Comparison of ENCODE assay signal across 1 cellular context in genomic region chr1:171485375-171486047, GRCh38.
TF ChIP-seq lines count a peak whose summit lies in the region.

PRRC2C (plus strand) TSS chr1:171485530; CDS start chr1:171512089, 26,559 bp downstream.

TF ChIP-seq in HEK293, 187 proteins besides CTCF, POLR2A, EP300 and RAD21 (continued from another document and continues in another):
- TF ChIP-seq ZNF513 (tag by site-specific recombination; IDR thresholded peaks at IDR 0.05) (no peak), ATF2 (tag by site-specific recombination; IDR thresholded peaks at IDR 0.05; ENCODE audit: low read depth) (peak; percentile 79), ZSCAN16 (tag by site-specific recombination; IDR thresholded peaks at IDR 0.05) (no peak), HOXC10 (CRISPR knock-in tag; IDR thresholded peaks at IDR 0.05) (no peak), ZNF660 (tag by site-specific recombination; IDR thresholded peaks at IDR 0.05) (no peak), TRIM28 (IDR thresholded peaks at IDR 0.05; ENCODE audit: borderline replicate concordance, low read length) (0 out of 2 replicates have a peak, but pooled peaks have one; percentile 67), ZNF24 (tag by site-specific recombination; IDR thresholded peaks at IDR 0.05) (peak; percentile 27; the same call in 1 of the 2 replicates), ZNF416 (tag by site-specific recombination; IDR thresholded peaks at IDR 0.05) (no peak), WT1 (tag by site-specific recombination; IDR thresholded peaks at IDR 0.05) (0 out of 2 replicates have a peak, but pooled peaks have one; percentile 9), ZNF571 (tag by site-specific recombination; IDR thresholded peaks at IDR 0.05) (no peak), ZNF19 (tag by site-specific recombination; IDR thresholded peaks at IDR 0.05; ENCODE audit: low read depth) (no peak), KLF17 (tag by site-specific recombination; IDR thresholded peaks at IDR 0.05) (0 out of 2 replicates have a peak, but pooled peaks have one; percentile 33), GLIS1 (tag by site-specific recombination; IDR thresholded peaks at IDR 0.05) (no peak), ZNF580 (tag by site-specific recombination; IDR thresholded peaks at IDR 0.05) (no peak), INSM2 (tag by site-specific recombination; IDR thresholded peaks at IDR 0.05) (no peak; the same call in 1 of the 2 replicates), ZBTB10 (tag by site-specific recombination; IDR thresholded peaks at IDR 0.05) (peak; percentile 73; the same call in 1 of the 2 replicates), ZBTB6 (tag by site-specific recombination; IDR thresholded peaks at IDR 0.05) (no peak), SALL2 (tag by site-specific recombination; IDR thresholded peaks at IDR 0.05; ENCODE audit: borderline replicate concordance) (no peak), ZNF148 (tag by site-specific recombination; IDR thresholded peaks at IDR 0.05; ENCODE audit: borderline replicate concordance) (no peak), ZFP41 (tag by site-specific recombination; IDR thresholded peaks at IDR 0.05; ENCODE audit: borderline replicate concordance) (no peak), ZNF488 (tag by site-specific recombination; IDR thresholded peaks at IDR 0.05) (no peak), FEZF1 (tag by site-specific recombination; IDR thresholded peaks at IDR 0.05) (no peak), ZNF830 (tag by site-specific recombination; IDR thresholded peaks at IDR 0.05; ENCODE audit: low read depth) (no peak), ZNF48 (tag by site-specific recombination; IDR thresholded peaks at IDR 0.05) (no peak), ZNF548 (tag by site-specific recombination; IDR thresholded peaks at IDR 0.05) (no peak), ZNF292 (tag by site-specific recombination; IDR thresholded peaks at IDR 0.05; ENCODE audit: borderline replicate concordance, low read depth) (no peak), KLF8 (tag by site-specific recombination; IDR thresholded peaks at IDR 0.05) (no peak; the same call in 1 of the 2 replicates), OSR2 (tag by site-specific recombination; IDR thresholded peaks at IDR 0.05) (no peak), MYNN (tag by site-specific recombination; IDR thresholded peaks at IDR 0.05; ENCODE audit: borderline replicate concordance) (no peak), ZBTB26 (tag by site-specific recombination; optimal IDR thresholded peaks at IDR 0.05) (peak; percentile 53), ZNF639 (tag by site-specific recombination; IDR thresholded peaks at IDR 0.05) (no peak), ZSCAN5A (tag by site-specific recombination; IDR thresholded peaks at IDR 0.05) (peak; percentile 59; the same call in 1 of the 2 replicates), ZNF174 (tag by site-specific recombination; IDR thresholded peaks at IDR 0.05) (no peak), ZNF23 (tag by site-specific recombination; IDR thresholded peaks at IDR 0.05; ENCODE audit: borderline replicate concordance) (no peak), ZFP69B (tag by site-specific recombination; IDR thresholded peaks at IDR 0.05) (peak; percentile 30; the same call in 1 of the 2 replicates), ZNF777 (tag by site-specific recombination; IDR thresholded peaks at IDR 0.05; ENCODE audit: borderline replicate concordance) (no peak), ZNF629 (tag by site-specific recombination; IDR thresholded peaks at IDR 0.05) (peak; percentile 94), ZNF610 (tag by site-specific recombination; IDR thresholded peaks at IDR 0.05; ENCODE audit: borderline replicate concordance) (no peak; the same call in 1 of the 2 replicates), ZNF529 (tag by site-specific recombination; IDR thresholded peaks at IDR 0.05; ENCODE audit: insufficient replicate concordance) (no peak), ZNF184 (tag by site-specific recombination; IDR thresholded peaks at IDR 0.05) (no peak)
